Comparison of ENCODE assay signal across 8 cellular contexts in the genomic region with DNA sequence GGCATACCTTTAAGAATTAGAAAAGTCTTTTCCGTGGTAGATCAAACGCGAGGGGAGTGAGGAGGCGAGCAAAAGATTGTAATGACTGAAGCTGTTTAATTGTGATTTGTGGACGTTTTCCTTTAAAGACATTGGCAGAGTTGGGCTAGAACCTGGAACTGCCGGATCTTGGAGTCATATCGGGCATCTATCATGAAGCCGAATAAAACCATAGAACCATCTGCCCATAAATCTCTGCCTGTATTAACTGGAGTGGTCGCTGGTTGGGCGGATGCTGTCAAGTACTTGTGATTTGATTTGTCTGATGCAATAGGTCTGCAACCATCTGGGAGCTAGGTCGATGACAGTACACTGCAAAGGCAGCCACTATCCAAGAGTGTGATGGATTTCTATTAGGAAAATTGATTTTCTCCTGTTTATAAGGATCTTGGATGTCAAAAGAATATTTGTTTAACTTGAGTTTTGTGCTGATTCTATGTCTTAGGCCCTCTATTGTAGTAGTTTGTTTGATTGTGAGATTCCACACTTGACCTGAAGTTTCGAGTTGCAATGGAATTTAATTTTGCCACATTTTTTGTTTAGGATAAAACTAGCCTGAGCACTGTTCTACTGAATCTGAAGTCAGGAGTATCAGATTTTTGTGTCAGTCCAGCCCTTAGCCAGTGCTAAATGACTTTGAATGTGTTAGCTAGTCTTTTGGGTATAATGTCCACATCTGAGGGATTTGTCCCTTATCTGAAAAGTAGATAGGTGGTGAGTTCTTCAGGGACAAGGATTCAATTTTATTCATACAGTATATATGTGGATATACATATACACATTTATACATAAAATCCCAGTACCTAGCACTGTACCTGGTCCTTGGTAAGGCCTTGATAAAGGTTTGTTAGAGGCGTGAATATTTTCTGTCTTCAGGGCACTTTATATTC. TPM values are rescaled to one million over a fixed set of nuclear protein-coding genes. Genes with fewer than 3 reads are reported as not detected.
DNase-seq lines count a peak whose midpoint lies in the region; ATAC-seq and TF ChIP-seq lines count a peak whose summit lies in the region.

No MANE protein-coding gene starts in this region.

- peak overlapping the region; percentile 83 to 99 (median 96) for H3K4me3 ChIP-seq in esophagus squamous epithelium
- H3K4me3 ChIP-seq in upper lobe of left lung = peak overlapping the region; percentile 29 to 93 (median 82)

- TF ChIP-seq POLR2A in esophagus squamous epithelium (IDR thresholded peaks at IDR 0.05) (peak in 2 of 4 donors; percentile 6 to 22), upper lobe of left lung (IDR thresholded peaks at IDR 0.05) (no peak)

- H3K36me3 Mint-ChIP-seq in CD4-positive, alpha-beta T cell (ENCODE audit: low read depth) = peaks cover 46% of the 10 kb centered on the region
- H3K36me3 Mint-ChIP-seq in HFFc6 (ENCODE audit: low read depth) (peaks cover 32% of the 10 kb centered on the region), natural killer cell (no peaks in the 10 kb centered on the region)

- H3K4me1 ChIP-seq in esophagus squamous epithelium (peaks cover 11 to 57% (median 28%) of the 10 kb centered on the region in 3 donors), upper lobe of left lung (peaks cover 21 to 44% (median 38%) of the 10 kb centered on the region in 4 donors)

- intact Hi-C loops in CD4-positive, alpha-beta T cell (cut with DNase I, micrococcal nuclease) = loop anchor here (5.0 to 10.0 kb wide), 6 partner anchors 67 to 410 kb away; a partner anchor contains a TSS
- intact Hi-C loops in esophagus squamous epithelium (cut with DNase I) (no loop called here), natural killer cell (cut with micrococcal nuclease) (no loop called here)

- no peaks in the 10 kb centered on the region for H3K9me3 ChIP-seq in CD4-positive, alpha-beta T cell (ENCODE audit: control insufficient read depth, low read length)
- H3K9me3 ChIP-seq in esophagus squamous epithelium (no peaks in the 10 kb centered on the region), upper lobe of left lung (no peaks in the 10 kb centered on the region)

- no peaks in the 10 kb centered on the region for H3K27me3 Mint-ChIP-seq in CD4-positive, alpha-beta T cell
- H3K27me3 Mint-ChIP-seq in HFFc6 (ENCODE audit: insufficient read depth) (peaks cover 2% of the 10 kb centered on the region; the same call in 1 of the 2 replicates), natural killer cell (ENCODE audit: low read depth in 2 of 2) (no peaks in the 10 kb centered on the region)

- peak overlapping the region; percentile 74 for H3K27ac ChIP-seq in CD4-positive, alpha-beta T cell (ENCODE audit: low read depth, low read length)
- H3K27ac ChIP-seq in esophagus squamous epithelium (peak overlapping the region; percentile 91 to 97 (median 96)), upper lobe of left lung (peak overlapping the region; percentile 80 to 92 (median 90))

- no peak for ATAC-seq in CD4-positive, alpha-beta T cell (ENCODE audit: poor library complexity)
- ATAC-seq in natural killer cell (no peak), upper lobe of left lung (ENCODE audit: low FRiP score in 2 of 2) (peak; percentile 66 to 76), GM18873 (IDR thresholded peaks at IDR 0.05; ENCODE audit: low FRiP score, unreplicated experiment) (no peak)

- no peaks in the 10 kb centered on the region for H3K27me3 ChIP-seq in CD4-positive, alpha-beta T cell (ENCODE audit: control insufficient read depth, insufficient read depth, low read length)
- H3K27me3 ChIP-seq in esophagus squamous epithelium (no peaks in the 10 kb centered on the region), upper lobe of left lung (no peaks in the 10 kb centered on the region)

- H3K36me3 ChIP-seq in esophagus squamous epithelium (peaks cover 0 to 13% (median 0%) of the 10 kb centered on the region in 3 donors), upper lobe of left lung (peaks cover 0 to 14% (median 0%) of the 10 kb centered on the region in 4 donors)

- peak in 2 of 10 experiments; percentile 10 to 18 for DNase-seq in CD4-positive, alpha-beta T cell
- DNase-seq in HFFc6 (peak; percentile 69), NCI-H524 treated with DMSO at 0.1 percent for 48 hours (lab: John Stamatoyannopoulos, UW) (peak; percentile 91), activated T-cell treated with anti-CD3 and anti-CD28 coated beads for 24 hours (ENCODE audit: low read depth) (peak; percentile 31), esophagus squamous epithelium (lab: John Stamatoyannopoulos, UW) (no peak), natural killer cell (no peak), upper lobe of left lung (peak in 1 of 2 donors; percentile 71)

- peak overlapping the region; percentile 99 for H3K4me3 Mint-ChIP-seq in CD4-positive, alpha-beta T cell
- H3K4me3 Mint-ChIP-seq in HFFc6 (peak overlapping the region; percentile 94), natural killer cell (peak overlapping the region; percentile 99)

- POLR2A ChIA-PET in CD4-positive, alpha-beta T cell (lab: Charles Lee) = interaction anchor here (0.6 to 3.3 kb wide), 20 partner anchors 10 to 1174 kb away, joined by 3 to 36 read pairs (median 8); a partner anchor contains a TSS

- WGBS in esophagus squamous epithelium, 2 donors = 7 to 8% methylated on average over 13 of the region's 13 CpGs
- WGBS in upper lobe of left lung, 2 donors = 11% methylated on average over 13 of the region's 13 CpGs

- H3K27ac Mint-ChIP-seq in CD4-positive, alpha-beta T cell = peak overlapping the region; percentile 90
- H3K27ac Mint-ChIP-seq in HFFc6 (peak overlapping the region; percentile 94), natural killer cell (peak overlapping the region; percentile 93 to 97)

- H3K4me1 Mint-ChIP-seq in CD4-positive, alpha-beta T cell (ENCODE audit: low read depth) = peaks cover 41% of the 10 kb centered on the region
- H3K4me1 Mint-ChIP-seq in HFFc6 (ENCODE audit: low read depth) = peaks cover 27% of the 10 kb centered on the region
- peaks cover 36% of the 10 kb centered on the region in 2 donors for H3K4me1 Mint-ChIP-seq in natural killer cell

- TF ChIP-seq CTCF in CD4-positive, alpha-beta T cell (IDR thresholded peaks at IDR 0.05) = no peak
- no peak for TF ChIP-seq CTCF in HFFc6 (IDR thresholded peaks at IDR 0.05)
- no peak for TF ChIP-seq CTCF in esophagus squamous epithelium (IDR thresholded peaks at IDR 0.05)
- no peak for TF ChIP-seq CTCF in natural killer cell (IDR thresholded peaks at IDR 0.05)
- TF ChIP-seq CTCF in upper lobe of left lung (IDR thresholded peaks at IDR 0.05) = no peak

- CTCF ChIA-PET in CD4-positive, alpha-beta T cell (lab: Charles Lee) = no interaction called here

- TF ChIP-seq EP300 in upper lobe of left lung (IDR thresholded peaks at IDR 0.05) = no peak

- no peaks in the 10 kb centered on the region for H3K9me3 Mint-ChIP-seq in CD4-positive, alpha-beta T cell
- H3K9me3 Mint-ChIP-seq in HFFc6 = no peaks in the 10 kb centered on the region
- H3K9me3 Mint-ChIP-seq in natural killer cell = no peaks in the 10 kb centered on the region

RNA-seq across cellular contexts. Expression of a gene that starts 1.2 kb away (rescaled TPM):
- 100 to 1,000 TPM; 122 to 131 TPM for total RNA-seq in CD4-positive, alpha-beta T cell
- total RNA-seq in HFFc6 (2021; fragmentation: NEBNext Ultra II Directional; extraction: Animal tissue kit (Norgen Biotek cat#: 25700)) = 100 to 1,000 TPM; 165 to 194 (median 176) TPM
- 100 to 1,000 TPM in 3 of 4 donors, 10 to 100 TPM in 1; 85.8 to 150 (median 134) TPM for total RNA-seq in esophagus squamous epithelium
- 100 to 1,000 TPM in 2 of 3 donors, 10 to 100 TPM in 1; 95.6 to 122 (median 106) TPM for total RNA-seq in natural killer cell
- total RNA-seq in upper lobe of left lung = 100 to 1,000 TPM; 126 to 212 (median 160) TPM

RNA-seq across cellular contexts. Expression of a gene that starts 34.4 kb away (rescaled TPM):
- 1 to 10 TPM; 3.6 TPM for total RNA-seq in CD4-positive, alpha-beta T cell
- 1 to 10 TPM; 1.2 to 1.7 (median 1.4) TPM for total RNA-seq in HFFc6 (2021; fragmentation: NEBNext Ultra II Directional; extraction: Animal tissue kit (Norgen Biotek cat#: 25700))
- total RNA-seq in esophagus squamous epithelium = 10 to 100 TPM; 23.4 to 57.2 (median 39.9) TPM
- 1 to 10 TPM; 7.1 to 9.7 (median 7.4) TPM for total RNA-seq in natural killer cell
- total RNA-seq in upper lobe of left lung = 10 to 100 TPM in 2 of 6 donors, 1 to 10 TPM in 4; 5.9 to 27.2 (median 8.8) TPM

Comparison
In these comparisons a context has a peak if more than half of its experiments do, and no peak if none do; other contexts are left out.
1. ATAC-seq: peak in upper lobe of left lung (2 of 2); none in CD4-positive, alpha-beta T cell (single experiment), natural killer cell (0 of 3) and GM18873 (single experiment).
2. DNase-seq: peak in HFFc6 (single experiment), NCI-H524 treated with DMSO at 0.1 percent for 48 hours (single experiment) and activated T-cell treated with anti-CD3 and anti-CD28 coated beads for 24 hours (single experiment); none in esophagus squamous epithelium (single experiment) and natural killer cell (single experiment).
3. intact Hi-C loops: an anchor here in CD4-positive, alpha-beta T cell (5.0 to 10.0 kb wide); none called in esophagus squamous epithelium and natural killer cell.
4. Peak in every context shown above with its lines, with median percentiles within 50 percentile points of each other: H3K27ac ChIP-seq, H3K27ac Mint-ChIP-seq and H3K4me3 Mint-ChIP-seq.